In the genomic region with DNA sequence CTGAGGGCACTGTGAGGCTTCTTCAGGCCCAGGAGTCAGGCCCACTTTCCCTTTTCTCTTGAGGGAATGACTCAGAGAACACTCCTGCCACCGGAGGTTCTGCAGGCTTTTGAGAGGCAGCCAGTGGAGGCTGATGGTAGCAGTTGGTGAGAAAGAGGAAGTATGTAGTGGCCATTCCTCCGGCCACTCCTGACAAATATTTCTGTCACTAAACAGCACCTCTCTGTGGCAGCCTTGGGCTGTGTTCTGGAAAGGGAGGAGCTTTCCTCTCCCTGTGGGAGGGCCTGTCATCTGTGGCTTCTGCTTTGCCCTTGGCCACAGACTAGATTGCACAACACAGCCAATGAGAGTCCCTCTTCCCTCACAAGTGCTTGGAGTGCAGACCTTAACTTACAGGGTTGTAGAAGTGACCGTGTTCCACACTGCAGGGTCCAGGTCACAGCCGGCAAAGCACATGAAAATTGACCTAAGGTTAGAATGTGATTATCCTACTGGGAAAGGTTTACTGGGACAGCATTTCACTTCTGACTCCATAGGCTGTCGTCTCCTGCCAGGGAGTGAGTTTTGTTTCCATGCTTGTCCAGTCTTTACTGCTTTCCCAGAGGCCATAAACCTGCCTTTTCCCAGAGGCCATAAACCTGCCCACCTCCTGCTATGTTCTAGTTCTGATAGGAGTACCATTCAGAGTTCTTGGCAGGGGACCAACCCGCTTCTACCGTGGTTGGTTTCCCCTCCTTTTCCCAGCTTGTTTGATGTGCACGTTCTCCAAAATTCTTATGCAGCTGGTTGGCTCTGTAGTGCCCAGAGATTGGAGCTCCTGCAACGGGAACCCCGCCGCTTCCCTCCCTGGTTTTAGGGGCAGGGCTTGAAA, we compare ENCODE assay signal across 8 cellular contexts. TPM values are rescaled to one million over a fixed set of nuclear protein-coding genes. Genes with fewer than 3 reads are reported as not detected.
DNase-seq lines count a peak whose midpoint lies in the region; ATAC-seq and TF ChIP-seq lines count a peak whose summit lies in the region.

No MANE protein-coding gene starts in this region.

- H4K5ac ChIP-seq in mesendoderm (ENCODE audit: low read length) = no peak overlapping the region

- ATAC-seq in GM18498 (IDR thresholded peaks at IDR 0.05; ENCODE audit: unreplicated experiment) = peak; percentile 93
- ATAC-seq in HG02798 (IDR thresholded peaks at IDR 0.05; ENCODE audit: poor library complexity, unreplicated experiment) = peak; percentile 94

- H3K27me3 Mint-ChIP-seq in endothelial cell (ENCODE audit: unreplicated experiment) = peaks cover 3% of the 10 kb centered on the region

- H3K4me1 ChIP-seq in mesendoderm (ENCODE audit: control insufficient read depth, low read depth, low read length) = peaks cover 15% of the 10 kb centered on the region

- WGBS in mesendoderm (ENCODE audit: extremely low coverage, insufficient coverage, low lambda C conversion rate) = no CpG with 5 or more reads among the region's 11 CpGs

- no peak overlapping the region for H3K4ac ChIP-seq in mesendoderm (ENCODE audit: low read depth, low read length)

- H2BK15ac ChIP-seq in mesendoderm (replicated peaks; ENCODE audit: low read depth) = no peak overlapping the region

- no peak overlapping the region for H2BK5ac ChIP-seq in mesendoderm (ENCODE audit: low read length)

- no peaks in the 10 kb centered on the region for H3K27me3 ChIP-seq in WERI-Rb-1 (ENCODE audit: insufficient read depth, low read depth, severe bottlenecking)
- no peaks in the 10 kb centered on the region for H3K27me3 ChIP-seq in mesendoderm (ENCODE audit: insufficient read depth, low read length, poor library complexity)

- no peak overlapping the region for H3K4me3 Mint-ChIP-seq in endothelial cell (ENCODE audit: unreplicated experiment)

- peak overlapping the region; percentile 15 for H3K56ac ChIP-seq in mesendoderm (ENCODE audit: low read length)

- no peak overlapping the region for H3K4me3 ChIP-seq in WERI-Rb-1 (ENCODE audit: low read depth, low read length)
- no peak overlapping the region for H3K4me3 ChIP-seq in mesendoderm (ENCODE audit: low read length)

- peak; percentile 56 for TF ChIP-seq CTCF in WERI-Rb-1 (IDR thresholded peaks at IDR 0.05; ENCODE audit: low read depth, low read length)
- no peak for TF ChIP-seq CTCF in endothelial cell (IDR thresholded peaks at IDR 0.05; ENCODE audit: unreplicated experiment)

- no peak overlapping the region for H3K27ac Mint-ChIP-seq in endothelial cell (ENCODE audit: unreplicated experiment)

- peaks cover 6% of the 10 kb centered on the region for H3K36me3 Mint-ChIP-seq in endothelial cell (ENCODE audit: low read depth, unreplicated experiment)

- no peak overlapping the region for H3K4me2 ChIP-seq in mesendoderm (ENCODE audit: low read length)

- peaks cover 71% of the 10 kb centered on the region for H3K79me2 ChIP-seq in mesendoderm (ENCODE audit: control insufficient read depth, insufficient read depth, low read length)

- H3K27ac ChIP-seq in WERI-Rb-1 = no peak overlapping the region
- no peak overlapping the region for H3K27ac ChIP-seq in mesendoderm (ENCODE audit: low read depth, low read length)
- H3K27ac ChIP-seq in substantia nigra (ENCODE audit: low read depth, low read length, poor library complexity, severe bottlenecking) = peak overlapping the region; percentile 68

- H3K36me3 ChIP-seq in WERI-Rb-1 (peaks cover 10% of the 10 kb centered on the region), mesendoderm (ENCODE audit: control insufficient read depth, insufficient read depth, low read length) (no peaks in the 10 kb centered on the region)

- no peak overlapping the region for H3K18ac ChIP-seq in mesendoderm (ENCODE audit: low read length)

- H3K79me1 ChIP-seq in mesendoderm (ENCODE audit: low read length) = peaks cover 51% of the 10 kb centered on the region

- no peak overlapping the region for H3K9ac ChIP-seq in mesendoderm (ENCODE audit: low read length)

- H2AK5ac ChIP-seq in mesendoderm (ENCODE audit: low read length) = no peak overlapping the region

- H3K9me3 ChIP-seq in WERI-Rb-1 (ENCODE audit: severe bottlenecking) = no peaks in the 10 kb centered on the region

- H2BK120ac ChIP-seq in mesendoderm (ENCODE audit: low read depth, low read length) = no peak overlapping the region

- no peaks in the 10 kb centered on the region for H3K9me3 Mint-ChIP-seq in endothelial cell (ENCODE audit: unreplicated experiment)

- H3K4me1 Mint-ChIP-seq in endothelial cell (ENCODE audit: unreplicated experiment) = peaks cover 63% of the 10 kb centered on the region

- peak; percentile 94 for DNase-seq in Ammon's horn (ENCODE audit: low spot score)
- DNase-seq in NCI-H1092 (lab: John Stamatoyannopoulos, UW) = peak; percentile 50
- peak; percentile 63 for DNase-seq in WERI-Rb-1
- peak; percentile 44 for DNase-seq in endothelial cell (ENCODE audit: low spot score)
- peak; percentile 94 for DNase-seq in mesendoderm
- DNase-seq in substantia nigra (lab: John Stamatoyannopoulos, UW) = peak in 47 of 49 donors; percentile 27 to 92 (median 77)

- no peak overlapping the region for H4K8ac ChIP-seq in mesendoderm (ENCODE audit: low read depth, low read length)

- H3K23ac ChIP-seq in mesendoderm (ENCODE audit: low read length) = no peak overlapping the region

RNA-seq across cellular contexts. Expression of a gene that starts 33.3 kb away (rescaled TPM):
- 42.6 TPM for total RNA-seq in endothelial cell (ENCODE audit: unreplicated experiment)
- 44.0 TPM for polyA plus RNA-seq in mesendoderm (2013, experiment 1 of 2)
- 44.6 TPM for polyA plus RNA-seq in mesendoderm (2013, experiment 2 of 2)

RNA-seq across cellular contexts. Expression of a gene that starts 44.8 kb away (rescaled TPM):
- 9.3 TPM for total RNA-seq in endothelial cell (ENCODE audit: unreplicated experiment)
- 35.7 TPM for polyA plus RNA-seq in mesendoderm (2013, experiment 1 of 2)
- 36.5 TPM for polyA plus RNA-seq in mesendoderm (2013, experiment 2 of 2)

RNA-seq across cellular contexts. Expression of a gene that starts 58.9 kb away (rescaled TPM):
- total RNA-seq in endothelial cell (ENCODE audit: unreplicated experiment) = 55.3 TPM
- 63.0 TPM for polyA plus RNA-seq in mesendoderm (2013, experiment 1 of 2)
- 65.1 TPM for polyA plus RNA-seq in mesendoderm (2013, experiment 2 of 2)

Comparison
In these comparisons a context has a peak if more than half of its experiments do, and no peak if none do; other contexts are left out.
1. DNase-seq: peak in every context shown above with its lines; median percentile 94 in Ammon's horn; 94 in mesendoderm; 77 in substantia nigra; 63 in WERI-Rb-1; 50 in NCI-H1092; 44 in endothelial cell.